1 cellular context compared by ENCODE assay signal in the genomic region with DNA sequence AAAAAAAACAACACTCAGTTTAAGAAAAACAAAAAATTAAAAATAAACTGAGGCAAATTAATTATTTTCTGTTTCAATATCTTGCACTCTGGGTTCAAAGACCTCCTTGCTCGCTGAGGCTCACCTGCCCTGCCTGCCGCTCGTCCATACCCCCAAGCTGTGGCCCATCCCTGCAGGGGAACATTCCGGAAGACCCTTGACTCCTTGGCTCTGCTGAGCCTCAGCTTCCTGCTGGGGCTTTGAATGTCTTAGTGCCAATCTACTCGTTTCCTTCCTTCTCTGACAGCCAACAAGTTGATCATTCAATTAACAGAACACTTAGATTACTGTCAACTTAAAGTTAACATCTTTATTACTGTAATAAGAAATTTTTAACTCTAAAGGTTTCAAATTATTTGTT.
TF ChIP-seq lines count a peak whose summit lies in the region.

No MANE protein-coding gene starts in this region.

TF ChIP-seq in GM23338, 12 proteins besides CTCF, POLR2A, EP300 and RAD21 (continued from another document):
- TF ChIP-seq, protein P1, sequence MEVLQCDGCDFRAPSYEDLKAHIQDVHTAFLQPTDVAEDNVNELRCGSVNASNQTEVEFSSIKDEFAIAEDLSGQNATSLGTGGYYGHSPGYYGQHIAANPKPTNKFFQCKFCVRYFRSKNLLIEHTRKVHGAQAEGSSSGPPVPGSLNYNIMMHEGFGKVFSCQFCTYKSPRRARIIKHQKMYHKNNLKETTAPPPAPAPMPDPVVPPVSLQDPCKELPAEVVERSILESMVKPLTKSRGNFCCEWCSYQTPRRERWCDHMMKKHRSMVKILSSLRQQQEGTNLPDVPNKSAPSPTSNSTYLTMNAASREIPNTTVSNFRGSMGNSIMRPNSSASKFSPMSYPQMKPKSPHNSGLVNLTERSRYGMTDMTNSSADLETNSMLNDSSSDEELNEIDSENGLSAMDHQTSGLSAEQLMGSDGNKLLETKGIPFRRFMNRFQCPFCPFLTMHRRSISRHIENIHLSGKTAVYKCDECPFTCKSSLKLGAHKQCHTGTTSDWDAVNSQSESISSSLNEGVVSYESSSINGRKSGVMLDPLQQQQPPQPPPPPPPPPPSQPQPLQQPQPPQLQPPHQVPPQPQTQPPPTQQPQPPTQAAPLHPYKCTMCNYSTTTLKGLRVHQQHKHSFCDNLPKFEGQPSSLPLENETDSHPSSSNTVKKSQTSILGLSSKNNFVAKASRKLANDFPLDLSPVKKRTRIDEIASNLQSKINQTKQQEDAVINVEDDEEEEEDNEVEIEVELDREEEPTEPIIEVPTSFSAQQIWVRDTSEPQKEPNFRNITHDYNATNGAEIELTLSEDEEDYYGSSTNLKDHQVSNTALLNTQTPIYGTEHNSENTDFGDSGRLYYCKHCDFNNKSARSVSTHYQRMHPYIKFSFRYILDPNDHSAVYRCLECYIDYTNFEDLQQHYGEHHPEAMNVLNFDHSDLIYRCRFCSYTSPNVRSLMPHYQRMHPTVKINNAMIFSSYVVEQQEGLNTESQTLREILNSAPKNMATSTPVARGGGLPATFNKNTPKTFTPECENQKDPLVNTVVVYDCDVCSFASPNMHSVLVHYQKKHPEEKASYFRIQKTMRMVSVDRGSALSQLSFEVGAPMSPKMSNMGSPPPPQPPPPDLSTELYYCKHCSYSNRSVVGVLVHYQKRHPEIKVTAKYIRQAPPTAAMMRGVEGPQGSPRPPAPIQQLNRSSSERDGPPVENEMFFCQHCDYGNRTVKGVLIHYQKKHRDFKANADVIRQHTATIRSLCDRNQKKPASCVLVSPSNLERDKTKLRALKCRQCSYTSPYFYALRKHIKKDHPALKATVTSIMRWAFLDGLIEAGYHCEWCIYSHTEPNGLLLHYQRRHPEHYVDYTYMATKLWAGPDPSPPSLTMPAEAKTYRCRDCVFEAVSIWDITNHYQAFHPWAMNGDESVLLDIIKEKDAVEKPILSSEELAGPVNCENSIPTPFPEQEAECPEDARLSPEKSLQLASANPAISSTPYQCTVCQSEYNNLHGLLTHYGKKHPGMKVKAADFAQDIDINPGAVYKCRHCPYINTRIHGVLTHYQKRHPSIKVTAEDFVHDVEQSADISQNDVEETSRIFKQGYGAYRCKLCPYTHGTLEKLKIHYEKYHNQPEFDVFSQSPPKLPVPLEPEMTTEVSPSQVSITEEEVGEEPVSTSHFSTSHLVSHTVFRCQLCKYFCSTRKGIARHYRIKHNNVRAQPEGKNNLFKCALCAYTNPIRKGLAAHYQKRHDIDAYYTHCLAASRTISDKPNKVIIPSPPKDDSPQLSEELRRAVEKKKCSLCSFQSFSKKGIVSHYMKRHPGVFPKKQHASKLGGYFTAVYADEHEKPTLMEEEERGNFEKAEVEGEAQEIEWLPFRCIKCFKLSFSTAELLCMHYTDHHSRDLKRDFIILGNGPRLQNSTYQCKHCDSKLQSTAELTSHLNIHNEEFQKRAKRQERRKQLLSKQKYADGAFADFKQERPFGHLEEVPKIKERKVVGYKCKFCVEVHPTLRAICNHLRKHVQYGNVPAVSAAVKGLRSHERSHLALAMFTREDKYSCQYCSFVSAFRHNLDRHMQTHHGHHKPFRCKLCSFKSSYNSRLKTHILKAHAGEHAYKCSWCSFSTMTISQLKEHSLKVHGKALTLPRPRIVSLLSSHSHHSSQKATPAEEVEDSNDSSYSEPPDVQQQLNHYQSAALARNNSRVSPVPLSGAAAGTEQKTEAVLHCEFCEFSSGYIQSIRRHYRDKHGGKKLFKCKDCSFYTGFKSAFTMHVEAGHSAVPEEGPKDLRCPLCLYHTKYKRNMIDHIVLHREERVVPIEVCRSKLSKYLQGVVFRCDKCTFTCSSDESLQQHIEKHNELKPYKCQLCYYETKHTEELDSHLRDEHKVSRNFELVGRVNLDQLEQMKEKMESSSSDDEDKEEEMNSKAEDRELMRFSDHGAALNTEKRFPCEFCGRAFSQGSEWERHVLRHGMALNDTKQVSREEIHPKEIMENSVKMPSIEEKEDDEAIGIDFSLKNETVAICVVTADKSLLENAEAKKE (CRISPR knock-in tag; IDR thresholded peaks at IDR 0.05) = no peak
